ENCODE assay signal across 9 cellular contexts in the genomic region with DNA sequence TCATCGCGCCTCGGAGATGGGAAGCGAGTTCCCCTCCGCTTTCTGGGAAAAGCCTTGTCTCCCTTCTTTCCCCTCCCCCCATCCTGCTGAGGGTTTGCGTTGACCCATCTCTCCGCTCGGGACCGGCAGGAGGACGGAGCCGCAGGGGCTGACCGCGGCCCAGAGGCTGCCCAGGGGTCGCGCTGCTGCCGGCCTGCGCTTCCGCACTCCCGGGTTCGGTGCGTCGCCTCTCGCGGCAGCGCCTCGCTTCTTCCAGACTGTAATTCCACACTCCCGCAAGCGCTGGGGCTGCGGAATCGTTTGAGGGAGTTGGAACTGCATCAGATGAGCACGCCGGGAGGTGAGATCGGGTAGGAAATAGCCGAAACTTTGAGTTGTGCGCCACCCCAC.
DNase-seq lines count a peak whose midpoint lies in the region; ATAC-seq and TF ChIP-seq lines count a peak whose summit lies in the region.
"Had no signal": no experiment of that assay in that cellular context is flagged by ENCODE, and none has a peak within 500 bp of the region (broad histone marks: within the 10 kb centered on the region; RNA-seq: fewer than 3 reads in every experiment).

No MANE protein-coding gene starts in this region.

- H3K4me1 Mint-ChIP-seq in CD14-positive monocyte (peaks cover 55% of the 10 kb centered on the region), IgD-negative memory B cell (peaks cover 8 to 31% (median 9%) of the 10 kb centered on the region in 3 donors), neural crest cell (peaks cover 57% of the 10 kb centered on the region)
- H3K4me1 Mint-ChIP-seq in dendritic cell treated with granulocyte-macrophage colony-stimulating factor and Interleukin-4, amounts not matched to agents 40 ng/mL and 50 ng/mL, for 4 days (ENCODE audit: low read depth), result peaks cover 55% of the 10 kb centered on the region

- DNase-seq in CD14-positive monocyte (ENCODE audit: low spot score) (no peak), neural crest cell (ENCODE audit: low read depth, low spot score) (no peak), SKM-1 treated with dmso at 0.1 percent for 144 hours (lab: John Stamatoyannopoulos, UW; ENCODE audit: unreplicated experiment) (no peak), NOMO-1 (lab: John Stamatoyannopoulos, UW; ENCODE audit: unreplicated experiment in 2 of 2) (no peak)
- DNase-seq: DMS79 had no signal

- peaks cover 3% of the 10 kb centered on the region in 2 donors for H3K36me3 Mint-ChIP-seq in CD14-positive monocyte
- H3K36me3 Mint-ChIP-seq in IgD-negative memory B cell, result no peaks in the 10 kb centered on the region
- no peaks in the 10 kb centered on the region for H3K36me3 Mint-ChIP-seq in dendritic cell treated with granulocyte-macrophage colony-stimulating factor and Interleukin-4, amounts not matched to agents 40 ng/mL and 50 ng/mL, for 4 days (ENCODE audit: low read depth)
- no peaks in the 10 kb centered on the region for H3K36me3 Mint-ChIP-seq in neural crest cell (ENCODE audit: low read depth)

- peaks cover 63 to 91% (median 87%) of the 10 kb centered on the region in 3 donors for H3K27me3 Mint-ChIP-seq in CD14-positive monocyte (ENCODE audit: low read depth in 3 of 3)
- peaks cover 52% of the 10 kb centered on the region for H3K27me3 Mint-ChIP-seq in IgD-negative memory B cell
- H3K27me3 Mint-ChIP-seq in dendritic cell treated with granulocyte-macrophage colony-stimulating factor and Interleukin-4, amounts not matched to agents 40 ng/mL and 50 ng/mL, for 4 days, result peaks cover 83% of the 10 kb centered on the region
- peaks cover 50% of the 10 kb centered on the region for H3K27me3 Mint-ChIP-seq in neural crest cell (ENCODE audit: low read depth)

- TF ChIP-seq CTCF in CD14-positive monocyte (IDR thresholded peaks at IDR 0.05) (no peak), neural crest cell (conservative IDR thresholded peaks at IDR 0.05) (no peak)

- peaks cover 0 to 54% (median 31%) of the 10 kb centered on the region in 7 donors for H3K9me3 Mint-ChIP-seq in CD14-positive monocyte
- H3K9me3 Mint-ChIP-seq in IgD-negative memory B cell, result peaks cover 0 to 2% (median 0%) of the 10 kb centered on the region in 3 donors
- no peaks in the 10 kb centered on the region for H3K9me3 Mint-ChIP-seq in dendritic cell treated with granulocyte-macrophage colony-stimulating factor and Interleukin-4, amounts not matched to agents 40 ng/mL and 50 ng/mL, for 4 days
- H3K9me3 Mint-ChIP-seq in neural crest cell, result no peaks in the 10 kb centered on the region

- H3K27ac Mint-ChIP-seq in CD14-positive monocyte (no peak overlapping the region), IgD-negative memory B cell (peak overlapping the region in 1 of 3 donors; percentile 82), neural crest cell (ENCODE audit: unreplicated experiment) (peak overlapping the region; percentile 19)
- no peak overlapping the region for H3K27ac Mint-ChIP-seq in dendritic cell treated with granulocyte-macrophage colony-stimulating factor and Interleukin-4, amounts not matched to agents 40 ng/mL and 50 ng/mL, for 4 days

- intact Hi-C loops in CD14-positive monocyte (cut with micrococcal nuclease), result no loop called here
- intact Hi-C loops in dendritic cell treated with granulocyte-macrophage colony-stimulating factor and Interleukin-4, amounts not matched to agents 40 ng/mL and 50 ng/mL, for 4 days (cut with micrococcal nuclease), result no loop called here

- ATAC-seq in GM19035 (IDR thresholded peaks at IDR 0.05; ENCODE audit: unreplicated experiment) (no peak), GM19467 (IDR thresholded peaks at IDR 0.05; ENCODE audit: unreplicated experiment) (no peak)

- H3K4me3 Mint-ChIP-seq in CD14-positive monocyte (peak overlapping the region; percentile 67 to 84), IgD-negative memory B cell (peak overlapping the region in 3 of 4 donors; percentile 58 to 81 (median 75)), neural crest cell (peak overlapping the region; percentile 86)
- peak overlapping the region; percentile 65 for H3K4me3 Mint-ChIP-seq in dendritic cell treated with granulocyte-macrophage colony-stimulating factor and Interleukin-4, amounts not matched to agents 40 ng/mL and 50 ng/mL, for 4 days
